In genomic region chr4:37629713-37630112, GRCh38 we compare ENCODE assay signal across 14 cellular contexts. TPM values are rescaled to one million over a fixed set of nuclear protein-coding genes. Genes with fewer than 3 reads are reported as not detected.
DNase-seq lines count a peak whose midpoint lies in the region; ATAC-seq, FAIRE-seq and TF ChIP-seq lines count a peak whose summit lies in the region.
"Had no signal": no experiment of that assay in that cellular context is flagged by ENCODE, and none has a peak within 500 bp of the region (broad histone marks: within the 10 kb centered on the region; RNA-seq: fewer than 3 reads in every experiment).

No MANE protein-coding gene starts in this region.

- H4K20me1 ChIP-seq in GM12878 (ENCODE audit: control insufficient read depth, insufficient read depth) = no peaks in the 10 kb centered on the region

- SMC1A ChIA-PET in GM12878 (lab: Charles Lee; ENCODE audit: uncharacterized antibody, unreplicated experiment) = no interaction called here

- H3K27ac ChIP-seq in A549 (peak overlapping the region in 1 of 2 experiments; percentile 56; a peak in 2 of 6 replicates), GM12878 (ENCODE audit: control insufficient read depth, insufficient read depth) (no peak overlapping the region), psoas muscle (peak overlapping the region; percentile 40), Peyer's patch (no peak overlapping the region)
- H3K27ac ChIP-seq: GM23248 had no signal

- peaks cover 19% of the 10 kb centered on the region for H3K36me3 Mint-ChIP-seq in HFFc6 (ENCODE audit: low read depth)

- H3K27ac Mint-ChIP-seq in HFFc6 = peak overlapping the region; percentile 64; the same call in 1 of the 2 replicates
- H3K27ac Mint-ChIP-seq: B cell had no signal

- peaks cover 32% of the 10 kb centered on the region for H3K4me1 Mint-ChIP-seq in HFFc6 (ENCODE audit: low read depth)
- H3K4me1 Mint-ChIP-seq: B cell had no signal

- peaks cover 0 to 7% of the 10 kb centered on the region in 2 experiments; a peak in 3 of 4 replicates for H3K36me3 ChIP-seq in GM12878 (ENCODE audit: control insufficient read depth in 2 of 2, insufficient read depth in 2 of 2, low read length in 1 of 2)
- H3K36me3 ChIP-seq in psoas muscle (ENCODE audit: insufficient read depth in 1 of 2, low read depth in 1 of 2) = peaks cover 3 to 19% of the 10 kb centered on the region in 2 donors
- peaks cover 0 to 41% (median 0%) of the 10 kb centered on the region in 3 donors for H3K36me3 ChIP-seq in Peyer's patch

- H3K4me3 ChIP-seq in A549 = no peak overlapping the region
- no peak overlapping the region for H3K4me3 ChIP-seq in GM12878
- no peak overlapping the region for H3K4me3 ChIP-seq in psoas muscle
- H3K4me3 ChIP-seq in Peyer's patch = no peak overlapping the region
- H3K4me3 ChIP-seq: GM23248 had no signal

- H3K4me2 ChIP-seq in A549 (peak overlapping the region; percentile 50; the same call in 1 of the 3 replicates), GM12878 (ENCODE audit: control insufficient read depth, insufficient read depth) (no peak overlapping the region)

- H3K9me3 ChIP-seq in A549 (no peaks in the 10 kb centered on the region), GM12878 (replicated peaks; ENCODE audit: control insufficient read depth, insufficient read depth, low read length) (no peaks in the 10 kb centered on the region), psoas muscle (no peaks in the 10 kb centered on the region), Peyer's patch (no peaks in the 10 kb centered on the region)

- no peak for TF ChIP-seq CTCF in A549 (IDR thresholded peaks at IDR 0.05)
- TF ChIP-seq CTCF in HFFc6 (IDR thresholded peaks at IDR 0.05) = no peak
- no peak for TF ChIP-seq CTCF in GM12878 (IDR thresholded peaks at IDR 0.05 in 2 of 3, conservative IDR thresholded peaks at IDR 0.05 in 1 of 3; ENCODE audit: control insufficient read depth in 2 of 3, extremely low read depth in 1 of 3, insufficient read depth in 1 of 3, low read depth in 3 of 3, low read length in 3 of 3)
- TF ChIP-seq CTCF in psoas muscle (IDR thresholded peaks at IDR 0.05) = no peak
- TF ChIP-seq CTCF in Peyer's patch (IDR thresholded peaks at IDR 0.05) = no peak

- H3K27me3 ChIP-seq in GM12878 (replicated peaks in 1 of 2; ENCODE audit: control insufficient read depth in 2 of 2, insufficient read depth in 2 of 2, low read length in 1 of 2) = no peaks in the 10 kb centered on the region
- no peaks in the 10 kb centered on the region for H3K27me3 ChIP-seq in psoas muscle (ENCODE audit: insufficient read depth in 3 of 3, low read length in 2 of 3)
- H3K27me3 ChIP-seq in Peyer's patch = no peaks in the 10 kb centered on the region

- H3K9me3 Mint-ChIP-seq in HFFc6 = no peaks in the 10 kb centered on the region
- H3K9me3 Mint-ChIP-seq: CD4-positive, alpha-beta memory T cell had no signal

- no peak overlapping the region for H3K9ac ChIP-seq in GM12878 (ENCODE audit: control insufficient read depth, insufficient read depth, low read length)
- H3K9ac ChIP-seq: GM23248 had no signal

- no peaks in the 10 kb centered on the region for H3K27me3 Mint-ChIP-seq in HFFc6 (ENCODE audit: insufficient read depth)
- H3K27me3 Mint-ChIP-seq: B cell; CD4-positive, alpha-beta memory T cell had no signal

- DNase-seq in A549 (ENCODE audit: low read depth in 1 of 2, low spot score in 1 of 2) = no peak
- no peak for DNase-seq in HFFc6
- DNase-seq in GM12878 (ENCODE audit: low read depth, low spot score) = no peak
- DNase-seq in psoas muscle = no peak
- no peak for DNase-seq in GF-D8 (lab: John Stamatoyannopoulos, UW)
- DNase-seq in NCI-H1105 (lab: John Stamatoyannopoulos, UW) = no peak
- no peak for DNase-seq in Peyer's patch
- DNase-seq in central memory CD4-positive, alpha-beta T cell = no peak
- DNase-seq: C1 segment of cervical spinal cord; CD4-positive, alpha-beta memory T cell; DMS79 had no signal

- RAD21 ChIA-PET in GM12878 (lab: Charles Lee; ENCODE audit: unreplicated experiment) = no interaction called here

- no peak overlapping the region for H3K4me3 Mint-ChIP-seq in HFFc6
- H3K4me3 Mint-ChIP-seq: B cell; CD4-positive, alpha-beta memory T cell had no signal

- WGBS in A549 (ENCODE audit: missing lambda C conversion rate) = 90% methylated on average over 6 of the region's 6 CpGs
- WGBS in GM12878 (ENCODE audit: insufficient coverage, insufficient replicate concordance, low lambda C conversion rate, missing lambda C conversion rate) = 75% methylated on average over 6 of the region's 6 CpGs
- WGBS in psoas muscle, 3 donors = 61 to 75% (median 67%) methylated on average over 6 of the region's 6 CpGs

- H3K79me2 ChIP-seq in GM12878 (ENCODE audit: control insufficient read depth, insufficient read depth, low read length) = no peaks in the 10 kb centered on the region

- TF ChIP-seq POLR2A in A549 (IDR thresholded peaks at IDR 0.05; ENCODE audit: low read length) = no peak
- TF ChIP-seq POLR2A in GM12878 (IDR thresholded peaks at IDR 0.05; ENCODE audit: low read depth, low read length) = no peak
- TF ChIP-seq POLR2A in Peyer's patch (IDR thresholded peaks at IDR 0.05) = no peak

- CTCF ChIA-PET in A549 (lab: Yijun Ruan, JAX) = interaction anchor here (0.8 to 2.8 kb wide), 2 partner anchors 18 to 27 kb away, joined by 3 to 11 read pairs; no protein-coding TSS in a partner anchor
- CTCF ChIA-PET in GM12878 (lab: Yijun Ruan, JAX) = no interaction called here

- in situ Hi-C loops in GM12878 (cut with MboI) = no loop called here

- peaks cover 14% of the 10 kb centered on the region for H3K4me1 ChIP-seq in A549
- H3K4me1 ChIP-seq in GM12878 (ENCODE audit: control insufficient read depth, insufficient read depth, low read length) = peaks cover 6% of the 10 kb centered on the region
- peaks cover 28% of the 10 kb centered on the region for H3K4me1 ChIP-seq in psoas muscle
- no peaks in the 10 kb centered on the region for H3K4me1 ChIP-seq in Peyer's patch

- TF ChIP-seq EP300 in A549 (IDR thresholded peaks at IDR 0.05) (no peak), GM12878 (IDR thresholded peaks at IDR 0.05; ENCODE audit: borderline replicate concordance in 1 of 2, control insufficient read depth in 1 of 2, low read depth in 2 of 2, low read length in 2 of 2) (no peak)

- ATAC-seq in A549 (no peak), GM12878 (no peak), psoas muscle (no peak)

- BruUV-seq in GM12878 (replicated peaks; lab: Mats Ljungman, UMichigan) = TSS peak; percentile 28

- intact Hi-C loops in GM12878 (cut with micrococcal nuclease; ENCODE audit: unreplicated experiment) = loop anchor here (5.0 kb wide), 1 partner anchor 48 kb away; no protein-coding TSS in a partner anchor
- intact Hi-C loops in psoas muscle (cut with DNase I) = loop anchor here (5.0 kb wide), 3 partner anchors 33 to 58 kb away; partner anchors contain the start of gene RELL1 (in 2 of the 2)

- POLR2A ChIA-PET in A549 (lab: Yijun Ruan, JAX) (interaction anchor here (0.5 kb wide), 1 partner anchor 10 kb away, joined by 3 read pairs; no protein-coding TSS in a partner anchor), GM12878 (lab: Charles Lee) (no interaction called here)

- FAIRE-seq in A549 (lab: Jason Lieb, UNC) = no peak
- FAIRE-seq in GM12878 (lab: Jason Lieb, UNC) = no peak
- FAIRE-seq: GM12892 had no signal

- no peak overlapping the region for H2AFZ ChIP-seq in GM12878 (ENCODE audit: control insufficient read depth, low read depth, low read length)
- H2AFZ ChIP-seq: GM23248 had no signal

- TF ChIP-seq RAD21 in A549 (conservative IDR thresholded peaks at IDR 0.05 in 1 of 2, IDR thresholded peaks at IDR 0.05 in 1 of 2) = no peak
- TF ChIP-seq RAD21 in GM12878 (IDR thresholded peaks at IDR 0.05; ENCODE audit: insufficient read depth, low read depth, low read length) = no peak

TF ChIP-seq in A549, 52 proteins besides CTCF, POLR2A, EP300 and RAD21 (continues in another document):
- no peak for TF ChIP-seq EHMT2 (IDR thresholded peaks at IDR 0.05; ENCODE audit: low read depth)
- TF ChIP-seq MAZ (IDR thresholded peaks at IDR 0.05; ENCODE audit: borderline replicate concordance, low read depth, low read length) = no peak
- TF ChIP-seq NFE2L2 (conservative IDR thresholded peaks at IDR 0.05; ENCODE audit: low read length) = no peak
- TF ChIP-seq RARB (CRISPR knock-in tag; IDR thresholded peaks at IDR 0.05) = no peak

TF ChIP-seq in GM12878, 131 proteins besides CTCF, POLR2A, EP300 and RAD21:
- TF ChIP-seq FOXM1 (IDR thresholded peaks at IDR 0.05; ENCODE audit: low read depth, low read length) = no peak

RNA-seq across cellular contexts. Expression of gene RELL1, which starts 56.5 kb away (rescaled TPM):
- polyA plus RNA-seq in A549 (2011; rRNA removed) (7.9 and 9.6 TPM in 2 replicates), A549 (2017; fragmentation: RNase III; extraction: RNeasy Plus Mini Kit Qiagen cat#74134 plus additional on column Dnase treatment) (4.9 to 5.8 TPM (median 5.0 TPM) in 3 replicates), GM12878 (2011; rRNA removed) (3.4 TPM in 2 replicates), GM12878 (2014; fragmentation: Illumina TruSeq; extraction: Trizol) (1.5 and 1.6 TPM in 2 replicates), GM12878 (2014; fragmentation: Nextera tagmentation; extraction: Ambion mirVana) (under 1 TPM; 0.20 to 0.26 TPM), GM12878 (2014; rRNA removed) (4.1 and 5.3 TPM in 2 replicates), GM12878 (2016; fragmentation: Nextera tagmentation; extraction: Ambion mirVana) (1 to 10 TPM; 3.8 to 4.4 TPM), psoas muscle (1 to 10 TPM; 2.3 to 3.4 (median 2.9) TPM)
- 3.5 and 4.7 TPM in 2 replicates for polyA plus RNA-seq in A549 (2012; cell fraction: cytosol; rRNA removed)
- 2.5 and 3.3 TPM in 2 replicates for polyA plus RNA-seq in A549 (2012; cell fraction: nucleus; rRNA removed)
- polyA minus RNA-seq in A549 (2011; rRNA and poly(A)+ RNA removed) = 24.9 and 28.2 TPM in 2 replicates
- 10 to 100 TPM; 20.4 to 31.3 (median 28.9) TPM for total RNA-seq in HFFc6 (2021; fragmentation: NEBNext Ultra II Directional; extraction: Animal tissue kit (Norgen Biotek cat#: 25700))
- 5.7 and 7.3 TPM in 2 replicates for total RNA-seq in GM12878 (2013; cell fraction: nucleolus; rRNA removed)
- total RNA-seq in GM12878 (2014; rRNA removed) (10.9 and 11.0 TPM in 2 replicates), GM12878 (2014; rRNA removed; fragmentation: Illumina TruSeq; extraction: Trizol) (8.1 and 9.3 TPM in 2 replicates), GM12878 (2021) (6.0 and 6.9 TPM in 2 replicates), psoas muscle (10 to 100 TPM; 21.0 to 35.7 (median 25.1) TPM), Peyer's patch (10 to 100 TPM; 43.2 to 76.2 (median 55.8) TPM)
- 0.88 TPM for polyA plus RNA-seq in GM12878 (2011; ENCODE audit: low read depth)
- polyA plus RNA-seq in GM12878 (2011; cell fraction: cytosol; rRNA removed) = 3.2 and 3.4 TPM in 2 replicates
- polyA plus RNA-seq in GM12878 (2011; cell fraction: nucleus; rRNA removed) = 4.1 and 5.4 TPM in 2 replicates
- polyA plus RNA-seq in GM12878 (2012) = 1.9 and 2.4 TPM in 2 replicates
- polyA minus RNA-seq in GM12878 (2011; rRNA and poly(A)+ RNA removed) = 8.9 and 9.4 TPM in 2 replicates
- 4.9 and 5.4 TPM in 2 replicates for polyA minus RNA-seq in GM12878 (2011; cell fraction: cytosol; rRNA and poly(A)+ RNA removed)
- polyA minus RNA-seq in GM12878 (2011; cell fraction: nucleus; rRNA and poly(A)+ RNA removed) = 3.9 and 8.9 TPM in 2 replicates
